20 cellular contexts compared by ENCODE assay signal in genomic region chr12:47382305-47382704, GRCh38.
A peak's percentile ranks its signal among the peaks of the same experiment; 100 is the strongest.
DNase-seq lines count a peak whose midpoint lies in the region; TF ChIP-seq lines count a peak whose summit lies in the region.
"Had no signal": no experiment of that assay in that cellular context is flagged by ENCODE, and none has a peak within 500 bp of the region (broad histone marks: within the 10 kb centered on the region; RNA-seq: fewer than 3 reads in every experiment).

No MANE protein-coding gene starts in this region.

- H3K4me1 ChIP-seq in BLaER1 (peaks cover 31% of the 10 kb centered on the region), OCI-LY7 (ENCODE audit: insufficient read depth, low read length, poor library complexity, severe bottlenecking) (peaks cover 6% of the 10 kb centered on the region), SJCRH30 (peaks cover 3% of the 10 kb centered on the region; the same call in 1 of the 2 replicates)
- H3K4me1 ChIP-seq: parathyroid adenoma had no signal

- H4K20me1 ChIP-seq in BLaER1 (no peaks in the 10 kb centered on the region), OCI-LY7 (ENCODE audit: insufficient read depth, low read length) (no peaks in the 10 kb centered on the region)

- TF ChIP-seq POLR2A in erythroblast (IDR thresholded peaks at IDR 0.05; ENCODE audit: low read length): no peak

- in situ Hi-C loops in brain microvascular endothelial cell (cut with HindIII; ENCODE audit: low pct_ligation_motif_present, low sequenced_read_pairs): no loop called here

- TF ChIP-seq CTCF in GM12872 (IDR thresholded peaks at IDR 0.05; ENCODE audit: insufficient read depth, low read depth, low read length): peak; percentile 32; the same call in 1 of the 3 replicates
- TF ChIP-seq CTCF in OCI-LY7 (conservative IDR thresholded peaks at IDR 0.05; ENCODE audit: low read length): peak; percentile 57
- TF ChIP-seq CTCF in brain microvascular endothelial cell (IDR thresholded peaks at IDR 0.05; ENCODE audit: low read depth, low read length, missing control alignments): no peak

- H3K4me3 ChIP-seq in BLaER1 (no peak overlapping the region), OCI-LY7 (ENCODE audit: low read depth, low read length, poor library complexity, severe bottlenecking) (no peak overlapping the region), brain microvascular endothelial cell (ENCODE audit: low read depth, low read length) (no peak overlapping the region), SJCRH30 (no peak overlapping the region)

- BruUV-seq in OCI-LY7 (replicated peaks; lab: Mats Ljungman, UMichigan): no TSS peak

- H3K27ac ChIP-seq in BLaER1 (no peak overlapping the region), OCI-LY7 (ENCODE audit: low read depth, low read length, poor library complexity, severe bottlenecking) (no peak overlapping the region), brain microvascular endothelial cell (no peak overlapping the region), SJCRH30 (no peak overlapping the region)
- H3K27ac ChIP-seq: HL-60, parathyroid adenoma had no signal

- POLR2A ChIA-PET in OCI-LY7 (lab: Charles Lee): interaction anchor here (0.7 to 1.2 kb wide), 2 partner anchors 8 to 1282 kb away, joined by 3 to 4 read pairs; no protein-coding TSS in a partner anchor

- H3K36me3 ChIP-seq in BLaER1 (no peaks in the 10 kb centered on the region), OCI-LY7 (ENCODE audit: insufficient read depth, low read length) (no peaks in the 10 kb centered on the region), brain microvascular endothelial cell (replicated peaks) (no peaks in the 10 kb centered on the region), SJCRH30 (no peaks in the 10 kb centered on the region)

- H3K4me2 ChIP-seq in BLaER1 (peak overlapping the region; percentile 64; the same call in 1 of the 2 replicates), OCI-LY7 (ENCODE audit: low read length) (no peak overlapping the region)

- H2AFZ ChIP-seq in OCI-LY7 (ENCODE audit: low read length): 0 out of 2 replicates have a peak overlapping the region, but pooled peaks have one; percentile 5
- H2AFZ ChIP-seq: parathyroid adenoma had no signal

- DNase-seq in OCI-LY7 (ENCODE audit: low spot score) (peak; percentile 11), erythroblast (lab: John Stamatoyannopoulos, UW) (peak; percentile 6 to 13), brain microvascular endothelial cell (no peak), SJCRH30 (no peak)
- no peak for DNase-seq in stimulated activated CD4-positive, alpha-beta T cell treated with anti-CD3 and anti-CD28 coated beads, Interleukin-4, amount 100 ng/mL, for 4 hours
- DNase-seq: activated CD4-positive, alpha-beta T cell treated with anti-CD3 and anti-CD28 coated beads, Interleukin-2, amount 10 ng/mL, durations not matched to agents 7 days and 5 days; foreskin fibroblast; hippocampal formation; left ventricle myocardium superior; midbrain; NCI-H1105; NCI-H2029; NCI-H226; NCI-H774; right cardiac atrium; substantia nigra had no signal

- H3K9me3 ChIP-seq in BLaER1 (no peaks in the 10 kb centered on the region), OCI-LY7 (ENCODE audit: low read length) (no peaks in the 10 kb centered on the region), SJCRH30 (replicated peaks) (no peaks in the 10 kb centered on the region)

- intact Hi-C loops in OCI-LY7 (cut with micrococcal nuclease; ENCODE audit: unreplicated experiment): no loop called here

- no peaks in the 10 kb centered on the region for H3K27me3 ChIP-seq in BLaER1
- no peaks in the 10 kb centered on the region for H3K27me3 ChIP-seq in brain microvascular endothelial cell (replicated peaks)
- no peaks in the 10 kb centered on the region; the same call in 1 of the 2 replicates for H3K27me3 ChIP-seq in SJCRH30

- CTCF ChIA-PET in OCI-LY7 (lab: Charles Lee; ENCODE audit: unreplicated experiment): no interaction called here

- no peaks in the 10 kb centered on the region for H3K79me2 ChIP-seq in OCI-LY7 (ENCODE audit: insufficient read depth, low read depth, low read length)
- H3K79me2 ChIP-seq: parathyroid adenoma had no signal

- no peaks in the 10 kb centered on the region for H3K9me2 ChIP-seq in OCI-LY7 (ENCODE audit: insufficient read depth, low read length)

- H3K9ac ChIP-seq in BLaER1: no peak overlapping the region
- H3K9ac ChIP-seq: parathyroid adenoma had no signal

Comparison
In these comparisons a context has a peak if more than half of its experiments do, and no peak if none do; other contexts are left out.
1. DNase-seq: peak in OCI-LY7 (single experiment) and erythroblast (2 of 2); none in brain microvascular endothelial cell (single experiment), SJCRH30 (0 of 2) and stimulated activated CD4-positive, alpha-beta T cell treated with anti-CD3 and anti-CD28 coated beads, Interleukin-4, amount 100 ng/mL, for 4 hours (0 of 2).